11 cellular contexts compared by ENCODE assay signal in the genomic region with DNA sequence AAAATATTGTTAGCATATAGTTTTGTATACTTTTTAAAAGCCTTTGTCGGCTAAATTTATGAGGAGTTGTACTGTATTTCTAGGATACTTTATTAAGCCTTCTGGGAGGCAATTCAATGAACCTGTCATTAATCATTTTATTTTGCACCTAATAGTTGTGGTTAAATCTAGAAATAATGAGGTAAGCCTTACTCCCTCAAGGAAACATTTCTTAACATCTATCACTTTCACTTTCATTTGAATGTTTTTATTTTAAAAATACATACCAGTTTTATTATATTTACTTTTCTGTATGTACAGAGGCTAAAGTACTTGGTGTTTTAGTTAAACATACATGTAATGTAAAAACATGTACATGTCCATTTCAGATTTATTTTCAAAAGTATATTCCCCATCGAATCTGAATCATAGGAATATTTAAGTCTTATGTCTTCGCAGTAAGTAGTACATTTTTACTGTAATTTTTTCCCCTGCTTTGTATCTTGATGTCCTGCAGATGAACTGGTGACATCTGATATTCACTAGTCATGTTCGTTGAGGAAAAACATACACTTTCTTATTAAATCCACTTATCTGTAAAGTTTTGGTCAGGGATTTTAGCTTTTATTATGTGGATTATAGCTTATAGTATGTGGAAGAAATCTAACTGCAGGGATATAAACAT.
A peak's percentile ranks its signal among the peaks of the same experiment; 100 is the strongest.
DNase-seq lines count a peak whose midpoint lies in the region; ATAC-seq and TF ChIP-seq lines count a peak whose summit lies in the region.
"Had no signal": no experiment of that assay in that cellular context is flagged by ENCODE, and none has a peak within 500 bp of the region (broad histone marks: within the 10 kb centered on the region; RNA-seq: fewer than 3 reads in every experiment).

No MANE protein-coding gene starts in this region.

- no peak for TF ChIP-seq CTCF in CD4-positive, alpha-beta T cell (IDR thresholded peaks at IDR 0.05)
- no peak for TF ChIP-seq CTCF in nephron (IDR thresholded peaks at IDR 0.05; ENCODE audit: unreplicated experiment in 3 of 3)
- TF ChIP-seq CTCF in glutamatergic neuron (IDR thresholded peaks at IDR 0.05; ENCODE audit: partially characterized antibody, unreplicated experiment): no peak

- POLR2A ChIA-PET in CD4-positive, alpha-beta T cell (lab: Charles Lee): no interaction called here

- peaks cover 2% of the 10 kb centered on the region for H3K9me3 Mint-ChIP-seq in CD4-positive, alpha-beta T cell
- H3K9me3 Mint-ChIP-seq in nephron (peaks cover 6% of the 10 kb centered on the region), glutamatergic neuron (ENCODE audit: unreplicated experiment) (no peaks in the 10 kb centered on the region)

- CTCF ChIA-PET in CD4-positive, alpha-beta T cell (lab: Charles Lee): no interaction called here

- no peaks in the 10 kb centered on the region for H3K9me3 ChIP-seq in CD4-positive, alpha-beta T cell (ENCODE audit: control insufficient read depth, low read length)
- H3K9me3 ChIP-seq in MG63: no peaks in the 10 kb centered on the region
- no peaks in the 10 kb centered on the region for H3K9me3 ChIP-seq in endocrine pancreas (ENCODE audit: control insufficient read depth, low read length)
- H3K9me3 ChIP-seq: neutrophil had no signal

- H3K27ac ChIP-seq in CD4-positive, alpha-beta T cell (ENCODE audit: low read depth, low read length): no peak overlapping the region
- H3K27ac ChIP-seq: neutrophil had no signal

- no peak for ATAC-seq in CD4-positive, alpha-beta T cell (ENCODE audit: poor library complexity)
- ATAC-seq in HG03571 (IDR thresholded peaks at IDR 0.05; ENCODE audit: unreplicated experiment): no peak
- ATAC-seq: esophagus mucosa had no signal

- no peaks in the 10 kb centered on the region for H3K36me3 ChIP-seq in MG63
- no peaks in the 10 kb centered on the region for H3K36me3 ChIP-seq in endocrine pancreas (ENCODE audit: control insufficient read depth, insufficient read depth, low read length)
- H3K36me3 ChIP-seq: neutrophil had no signal

- no peaks in the 10 kb centered on the region for H3K27me3 ChIP-seq in CD4-positive, alpha-beta T cell (ENCODE audit: control insufficient read depth, insufficient read depth, low read length)
- no peaks in the 10 kb centered on the region for H3K27me3 ChIP-seq in MG63
- no peaks in the 10 kb centered on the region for H3K27me3 ChIP-seq in endocrine pancreas (ENCODE audit: control insufficient read depth, insufficient read depth, low read length)
- H3K27me3 ChIP-seq: neutrophil had no signal

- no peak for DNase-seq in CD4-positive, alpha-beta T cell
- DNase-seq in MG63 (no peak), glutamatergic neuron (no peak), SIG-M5 treated with dmso at 0.1 percent for 504 hours (lab: John Stamatoyannopoulos, UW; ENCODE audit: unreplicated experiment) (no peak), KBM-7 (no peak)
- DNase-seq: stimulated activated CD8-positive, alpha-beta memory T cell treated with anti-CD3 and anti-CD28 coated beads, Interleukin-4, amount 100 ng/mL, for 48 hours had no signal

- in situ Hi-C loops in KBM-7 (cut with MboI; ENCODE audit: low pct_unique_long_range_greater_than_20kb, low sequenced_read_pairs): no loop called here

- H3K4me3 ChIP-seq in MG63 (peak overlapping the region; percentile 35), endocrine pancreas (ENCODE audit: control insufficient read depth, insufficient read depth, low read length) (peak overlapping the region; percentile 60)

- H3K4me3 Mint-ChIP-seq in CD4-positive, alpha-beta T cell: peak overlapping the region; percentile 77
- H3K4me3 Mint-ChIP-seq in nephron (peak overlapping the region in 2 of 3 experiments; percentile 31 to 68), glutamatergic neuron (ENCODE audit: unreplicated experiment) (no peak overlapping the region)

- no peaks in the 10 kb centered on the region for H3K27me3 Mint-ChIP-seq in CD4-positive, alpha-beta T cell
- H3K27me3 Mint-ChIP-seq in nephron (ENCODE audit: low read depth): no peaks in the 10 kb centered on the region
- no peaks in the 10 kb centered on the region for H3K27me3 Mint-ChIP-seq in glutamatergic neuron (ENCODE audit: unreplicated experiment)

- H3K4me1 Mint-ChIP-seq in CD4-positive, alpha-beta T cell (ENCODE audit: low read depth): peaks cover 19% of the 10 kb centered on the region
- H3K4me1 Mint-ChIP-seq in nephron: peaks cover 37% of the 10 kb centered on the region
- no peaks in the 10 kb centered on the region for H3K4me1 Mint-ChIP-seq in glutamatergic neuron (ENCODE audit: low read depth, unreplicated experiment)

- H3K36me3 Mint-ChIP-seq in CD4-positive, alpha-beta T cell (ENCODE audit: low read depth): peaks cover 3% of the 10 kb centered on the region
- peaks cover 19% of the 10 kb centered on the region for H3K36me3 Mint-ChIP-seq in nephron (ENCODE audit: low read depth)
- no peaks in the 10 kb centered on the region for H3K36me3 Mint-ChIP-seq in glutamatergic neuron (ENCODE audit: unreplicated experiment)

- peak overlapping the region; percentile 74 for H3K27ac Mint-ChIP-seq in CD4-positive, alpha-beta T cell
- H3K27ac Mint-ChIP-seq in nephron (peak overlapping the region; percentile 52 to 88 (median 79)), glutamatergic neuron (ENCODE audit: unreplicated experiment) (no peak overlapping the region)

- H3K4me1 ChIP-seq in endocrine pancreas (ENCODE audit: control insufficient read depth, insufficient read depth, low read length): peaks cover 13% of the 10 kb centered on the region

- intact Hi-C loops in CD4-positive, alpha-beta T cell (cut with DNase I, micrococcal nuclease): no loop called here

- H3K9ac ChIP-seq in endocrine pancreas (ENCODE audit: control insufficient read depth, insufficient read depth, low read length): no peak overlapping the region
